1 cellular context compared by ENCODE assay signal in genomic region chr11:27398413-27398780, GRCh38.
TF ChIP-seq lines count a peak whose summit lies in the region.

No MANE protein-coding gene starts in this region.

TF ChIP-seq in liver, 16 proteins besides CTCF, POLR2A, EP300 and RAD21 (continued from another document):
- no peak for TF ChIP-seq MAX (IDR thresholded peaks at IDR 0.05)
- TF ChIP-seq RXRA (IDR thresholded peaks at IDR 0.05) = no peak
- TF ChIP-seq JUND (IDR thresholded peaks at IDR 0.05) = no peak
- no peak for TF ChIP-seq TAF1 (conservative IDR thresholded peaks at IDR 0.05)
- TF ChIP-seq SP1 (IDR thresholded peaks at IDR 0.05) = no peak
- no peak for TF ChIP-seq NR2F2 (IDR thresholded peaks at IDR 0.05)
- TF ChIP-seq EGR1 (IDR thresholded peaks at IDR 0.05; ENCODE audit: low read depth in 2 of 2) = no peak
